1 cellular context compared by ENCODE assay signal in the genomic region with DNA sequence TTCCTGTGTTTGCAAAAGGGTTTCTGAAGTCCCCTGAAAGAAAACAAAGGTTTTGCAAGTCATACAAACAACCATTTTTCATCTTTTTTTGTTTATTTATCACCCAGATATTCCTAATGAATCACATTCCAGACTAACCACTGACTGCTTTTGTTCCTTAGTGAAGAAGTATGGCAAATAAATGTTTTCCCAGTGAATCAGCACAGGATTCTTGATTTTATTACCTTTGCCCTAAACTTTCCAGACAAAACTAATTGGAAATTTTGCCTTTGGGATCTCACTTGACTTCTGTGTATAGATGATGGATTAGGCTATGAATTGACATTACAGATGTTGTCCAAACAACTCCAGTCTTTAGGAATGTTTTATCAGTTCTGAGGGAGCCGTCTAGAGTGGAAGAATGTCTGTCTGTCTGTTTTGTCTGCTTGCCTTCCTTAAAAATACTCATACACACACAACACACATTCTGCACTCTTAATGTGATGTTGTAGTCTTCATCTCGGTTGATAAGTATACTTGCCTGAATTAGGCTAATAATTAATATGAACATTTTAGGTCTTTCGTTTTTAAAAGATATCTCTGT.
TF ChIP-seq lines count a peak whose summit lies in the region.

No MANE protein-coding gene starts in this region.

TF ChIP-seq in Ishikawa, 13 proteins besides CTCF, POLR2A, EP300 and RAD21 (continued from another document):
- 0 out of 2 replicates have a peak, but pooled peaks have one; percentile 32 for TF ChIP-seq TCF12 (IDR thresholded peaks at IDR 0.05; ENCODE audit: low read depth)
- TF ChIP-seq CREB1 (IDR thresholded peaks at IDR 0.05; ENCODE audit: low read depth) = no peak
